In the genomic region with DNA sequence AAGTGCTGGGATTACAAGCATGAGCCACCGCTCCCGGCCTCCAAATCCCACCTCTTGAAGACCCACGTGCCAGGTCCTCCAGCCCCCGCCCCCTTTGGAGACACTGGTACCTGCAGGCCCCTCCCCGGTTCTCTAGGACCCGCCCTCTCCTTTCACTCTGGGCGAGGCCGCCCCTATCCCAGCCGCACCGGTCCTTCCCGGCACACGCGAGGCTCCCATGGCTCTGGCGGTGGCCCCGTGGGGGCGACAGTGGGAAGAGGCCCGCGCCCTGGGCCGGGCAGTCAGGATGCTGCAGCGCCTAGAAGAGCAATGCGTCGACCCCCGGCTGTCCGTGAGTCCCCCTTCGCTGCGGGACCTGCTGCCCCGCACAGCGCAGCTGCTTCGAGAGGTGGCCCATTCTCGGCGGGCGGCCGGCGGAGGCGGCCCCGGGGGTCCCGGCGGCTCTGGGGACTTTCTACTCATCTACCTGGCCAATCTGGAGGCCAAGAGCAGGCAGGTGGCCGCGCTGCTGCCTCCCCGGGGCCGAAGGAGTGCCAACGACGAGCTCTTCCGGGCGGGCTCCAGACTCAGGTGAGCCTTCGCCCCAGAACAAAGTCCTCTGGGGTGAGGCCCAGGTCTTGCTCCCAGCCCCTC, we compare ENCODE assay signal across 1 cellular context.
TF ChIP-seq lines count a peak whose summit lies in the region.

A gene with protein sequence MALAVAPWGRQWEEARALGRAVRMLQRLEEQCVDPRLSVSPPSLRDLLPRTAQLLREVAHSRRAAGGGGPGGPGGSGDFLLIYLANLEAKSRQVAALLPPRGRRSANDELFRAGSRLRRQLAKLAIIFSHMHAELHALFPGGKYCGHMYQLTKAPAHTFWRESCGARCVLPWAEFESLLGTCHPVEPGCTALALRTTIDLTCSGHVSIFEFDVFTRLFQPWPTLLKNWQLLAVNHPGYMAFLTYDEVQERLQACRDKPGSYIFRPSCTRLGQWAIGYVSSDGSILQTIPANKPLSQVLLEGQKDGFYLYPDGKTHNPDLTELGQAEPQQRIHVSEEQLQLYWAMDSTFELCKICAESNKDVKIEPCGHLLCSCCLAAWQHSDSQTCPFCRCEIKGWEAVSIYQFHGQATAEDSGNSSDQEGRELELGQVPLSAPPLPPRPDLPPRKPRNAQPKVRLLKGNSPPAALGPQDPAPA (plus strand): TSS at position 176 of the 633 bp plus-strand sequence. CDS start 42 bp downstream, at position 218.

TF ChIP-seq in HepG2, 621 proteins besides CTCF, POLR2A, EP300 and RAD21 (continues in another document):
- TF ChIP-seq KAT8 (CRISPR knock-in tag; IDR thresholded peaks at IDR 0.05) (0 out of 2 replicates have a peak, but pooled peaks have one; percentile 35), ZNF264 (CRISPR knock-in tag; IDR thresholded peaks at IDR 0.05) (no peak), SIN3B (IDR thresholded peaks at IDR 0.05; ENCODE audit: low read length) (no peak), MAFG (CRISPR knock-in tag; IDR thresholded peaks at IDR 0.05) (no peak), STAG1 (CRISPR knock-in tag; IDR thresholded peaks at IDR 0.05) (peak; percentile 37), ZBTB38 (CRISPR knock-in tag; IDR thresholded peaks at IDR 0.05) (peak; percentile 41; the same call in 1 of the 2 replicates), HNRNPK (IDR thresholded peaks at IDR 0.05; ENCODE audit: low read depth, low read length, poor library complexity, severe bottlenecking) (peak; percentile 19), DNMT3B (CRISPR knock-in tag; conservative IDR thresholded peaks at IDR 0.05) (no peak), CREM (IDR thresholded peaks at IDR 0.05) (no peak), CREM (CRISPR knock-in tag; IDR thresholded peaks at IDR 0.05) (no peak), KLF16 (CRISPR knock-in tag; IDR thresholded peaks at IDR 0.05) (0 out of 4 replicates have a peak, but pooled peaks of 1 of the 2 experiments have one; percentile 45), SETDB1 (CRISPR knock-in tag; IDR thresholded peaks at IDR 0.05; ENCODE audit: borderline replicate concordance) (no peak), SOX6 (IDR thresholded peaks at IDR 0.05) (no peak), SOX6 (CRISPR knock-in tag; IDR thresholded peaks at IDR 0.05) (peak; percentile 13; the same call in 1 of the 2 replicates), PAWR (CRISPR knock-in tag; IDR thresholded peaks at IDR 0.05; ENCODE audit: borderline replicate concordance) (no peak), EZH2 (conservative IDR thresholded peaks at IDR 0.05; ENCODE audit: low read depth, low read length) (no peak), NRL (CRISPR knock-in tag; IDR thresholded peaks at IDR 0.05; ENCODE audit: borderline replicate concordance) (peak; percentile 30; the same call in 1 of the 2 replicates), ZNF569 (CRISPR knock-in tag; IDR thresholded peaks at IDR 0.05; ENCODE audit: borderline replicate concordance) (no peak), ZMYM3 (CRISPR knock-in tag; IDR thresholded peaks at IDR 0.05) (peak; percentile 47), ZNF549 (CRISPR knock-in tag; IDR thresholded peaks at IDR 0.05) (no peak)
- TF ChIP-seq, protein P1, sequence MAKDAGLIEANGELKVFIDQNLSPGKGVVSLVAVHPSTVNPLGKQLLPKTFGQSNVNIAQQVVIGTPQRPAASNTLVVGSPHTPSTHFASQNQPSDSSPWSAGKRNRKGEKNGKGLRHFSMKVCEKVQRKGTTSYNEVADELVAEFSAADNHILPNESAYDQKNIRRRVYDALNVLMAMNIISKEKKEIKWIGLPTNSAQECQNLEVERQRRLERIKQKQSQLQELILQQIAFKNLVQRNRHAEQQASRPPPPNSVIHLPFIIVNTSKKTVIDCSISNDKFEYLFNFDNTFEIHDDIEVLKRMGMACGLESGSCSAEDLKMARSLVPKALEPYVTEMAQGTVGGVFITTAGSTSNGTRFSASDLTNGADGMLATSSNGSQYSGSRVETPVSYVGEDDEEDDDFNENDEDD (CRISPR knock-in tag; IDR thresholded peaks at IDR 0.05; ENCODE audit: borderline replicate concordance) = 0 out of 2 replicates have a peak, but pooled peaks have one; percentile 48
- TF ChIP-seq, protein P2, sequence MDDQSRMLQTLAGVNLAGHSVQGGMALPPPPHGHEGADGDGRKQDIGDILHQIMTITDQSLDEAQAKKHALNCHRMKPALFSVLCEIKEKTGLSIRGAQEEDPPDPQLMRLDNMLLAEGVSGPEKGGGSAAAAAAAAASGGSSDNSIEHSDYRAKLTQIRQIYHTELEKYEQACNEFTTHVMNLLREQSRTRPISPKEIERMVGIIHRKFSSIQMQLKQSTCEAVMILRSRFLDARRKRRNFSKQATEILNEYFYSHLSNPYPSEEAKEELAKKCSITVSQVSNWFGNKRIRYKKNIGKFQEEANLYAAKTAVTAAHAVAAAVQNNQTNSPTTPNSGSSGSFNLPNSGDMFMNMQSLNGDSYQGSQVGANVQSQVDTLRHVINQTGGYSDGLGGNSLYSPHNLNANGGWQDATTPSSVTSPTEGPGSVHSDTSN (CRISPR knock-in tag; IDR thresholded peaks at IDR 0.05; ENCODE audit: borderline replicate concordance) = no peak
- TF ChIP-seq, protein P3, sequence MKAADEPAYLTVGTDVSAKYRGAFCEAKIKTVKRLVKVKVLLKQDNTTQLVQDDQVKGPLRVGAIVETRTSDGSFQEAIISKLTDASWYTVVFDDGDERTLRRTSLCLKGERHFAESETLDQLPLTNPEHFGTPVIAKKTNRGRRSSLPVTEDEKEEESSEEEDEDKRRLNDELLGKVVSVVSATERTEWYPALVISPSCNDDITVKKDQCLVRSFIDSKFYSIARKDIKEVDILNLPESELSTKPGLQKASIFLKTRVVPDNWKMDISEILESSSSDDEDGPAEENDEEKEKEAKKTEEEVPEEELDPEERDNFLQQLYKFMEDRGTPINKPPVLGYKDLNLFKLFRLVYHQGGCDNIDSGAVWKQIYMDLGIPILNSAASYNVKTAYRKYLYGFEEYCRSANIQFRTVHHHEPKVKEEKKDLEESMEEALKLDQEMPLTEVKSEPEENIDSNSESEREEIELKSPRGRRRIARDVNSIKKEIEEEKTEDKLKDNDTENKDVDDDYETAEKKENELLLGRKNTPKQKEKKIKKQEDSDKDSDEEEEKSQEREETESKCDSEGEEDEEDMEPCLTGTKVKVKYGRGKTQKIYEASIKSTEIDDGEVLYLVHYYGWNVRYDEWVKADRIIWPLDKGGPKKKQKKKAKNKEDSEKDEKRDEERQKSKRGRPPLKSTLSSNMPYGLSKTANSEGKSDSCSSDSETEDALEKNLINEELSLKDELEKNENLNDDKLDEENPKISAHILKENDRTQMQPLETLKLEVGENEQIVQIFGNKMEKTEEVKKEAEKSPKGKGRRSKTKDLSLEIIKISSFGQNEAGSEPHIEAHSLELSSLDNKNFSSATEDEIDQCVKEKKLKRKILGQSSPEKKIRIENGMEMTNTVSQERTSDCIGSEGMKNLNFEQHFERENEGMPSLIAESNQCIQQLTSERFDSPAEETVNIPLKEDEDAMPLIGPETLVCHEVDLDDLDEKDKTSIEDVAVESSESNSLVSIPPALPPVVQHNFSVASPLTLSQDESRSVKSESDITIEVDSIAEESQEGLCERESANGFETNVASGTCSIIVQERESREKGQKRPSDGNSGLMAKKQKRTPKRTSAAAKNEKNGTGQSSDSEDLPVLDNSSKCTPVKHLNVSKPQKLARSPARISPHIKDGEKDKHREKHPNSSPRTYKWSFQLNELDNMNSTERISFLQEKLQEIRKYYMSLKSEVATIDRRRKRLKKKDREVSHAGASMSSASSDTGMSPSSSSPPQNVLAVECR (CRISPR knock-in tag; IDR thresholded peaks at IDR 0.05; ENCODE audit: borderline replicate concordance) = peak; percentile 64; the same call in 1 of the 2 replicates
- TF ChIP-seq, protein P4, sequence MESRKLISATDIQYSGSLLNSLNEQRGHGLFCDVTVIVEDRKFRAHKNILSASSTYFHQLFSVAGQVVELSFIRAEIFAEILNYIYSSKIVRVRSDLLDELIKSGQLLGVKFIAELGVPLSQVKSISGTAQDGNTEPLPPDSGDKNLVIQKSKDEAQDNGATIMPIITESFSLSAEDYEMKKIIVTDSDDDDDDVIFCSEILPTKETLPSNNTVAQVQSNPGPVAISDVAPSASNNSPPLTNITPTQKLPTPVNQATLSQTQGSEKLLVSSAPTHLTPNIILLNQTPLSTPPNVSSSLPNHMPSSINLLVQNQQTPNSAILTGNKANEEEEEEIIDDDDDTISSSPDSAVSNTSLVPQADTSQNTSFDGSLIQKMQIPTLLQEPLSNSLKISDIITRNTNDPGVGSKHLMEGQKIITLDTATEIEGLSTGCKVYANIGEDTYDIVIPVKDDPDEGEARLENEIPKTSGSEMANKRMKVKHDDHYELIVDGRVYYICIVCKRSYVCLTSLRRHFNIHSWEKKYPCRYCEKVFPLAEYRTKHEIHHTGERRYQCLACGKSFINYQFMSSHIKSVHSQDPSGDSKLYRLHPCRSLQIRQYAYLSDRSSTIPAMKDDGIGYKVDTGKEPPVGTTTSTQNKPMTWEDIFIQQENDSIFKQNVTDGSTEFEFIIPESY (CRISPR knock-in tag; IDR thresholded peaks at IDR 0.05) = peak; percentile 23; the same call in 1 of the 2 replicates
- TF ChIP-seq, protein P5, sequence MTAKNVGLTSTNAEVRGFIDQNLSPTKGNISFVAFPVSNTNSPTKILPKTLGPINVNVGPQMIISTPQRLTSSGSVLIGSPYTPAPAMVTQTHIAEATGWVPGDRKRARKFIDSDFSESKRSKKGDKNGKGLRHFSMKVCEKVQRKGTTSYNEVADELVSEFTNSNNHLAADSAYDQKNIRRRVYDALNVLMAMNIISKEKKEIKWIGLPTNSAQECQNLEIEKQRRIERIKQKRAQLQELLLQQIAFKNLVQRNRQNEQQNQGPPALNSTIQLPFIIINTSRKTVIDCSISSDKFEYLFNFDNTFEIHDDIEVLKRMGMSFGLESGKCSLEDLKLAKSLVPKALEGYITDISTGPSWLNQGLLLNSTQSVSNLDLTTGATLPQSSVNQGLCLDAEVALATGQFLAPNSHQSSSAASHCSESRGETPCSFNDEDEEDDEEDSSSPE (CRISPR knock-in tag; IDR thresholded peaks at IDR 0.05) = peak; percentile 32; the same call in 1 of the 2 replicates
- TF ChIP-seq, protein P6, sequence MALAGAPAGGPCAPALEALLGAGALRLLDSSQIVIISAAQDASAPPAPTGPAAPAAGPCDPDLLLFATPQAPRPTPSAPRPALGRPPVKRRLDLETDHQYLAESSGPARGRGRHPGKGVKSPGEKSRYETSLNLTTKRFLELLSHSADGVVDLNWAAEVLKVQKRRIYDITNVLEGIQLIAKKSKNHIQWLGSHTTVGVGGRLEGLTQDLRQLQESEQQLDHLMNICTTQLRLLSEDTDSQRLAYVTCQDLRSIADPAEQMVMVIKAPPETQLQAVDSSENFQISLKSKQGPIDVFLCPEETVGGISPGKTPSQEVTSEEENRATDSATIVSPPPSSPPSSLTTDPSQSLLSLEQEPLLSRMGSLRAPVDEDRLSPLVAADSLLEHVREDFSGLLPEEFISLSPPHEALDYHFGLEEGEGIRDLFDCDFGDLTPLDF (CRISPR knock-in tag; IDR thresholded peaks at IDR 0.05) = peak; percentile 31; the same call in 1 of the 2 replicates
- TF ChIP-seq, protein P7, sequence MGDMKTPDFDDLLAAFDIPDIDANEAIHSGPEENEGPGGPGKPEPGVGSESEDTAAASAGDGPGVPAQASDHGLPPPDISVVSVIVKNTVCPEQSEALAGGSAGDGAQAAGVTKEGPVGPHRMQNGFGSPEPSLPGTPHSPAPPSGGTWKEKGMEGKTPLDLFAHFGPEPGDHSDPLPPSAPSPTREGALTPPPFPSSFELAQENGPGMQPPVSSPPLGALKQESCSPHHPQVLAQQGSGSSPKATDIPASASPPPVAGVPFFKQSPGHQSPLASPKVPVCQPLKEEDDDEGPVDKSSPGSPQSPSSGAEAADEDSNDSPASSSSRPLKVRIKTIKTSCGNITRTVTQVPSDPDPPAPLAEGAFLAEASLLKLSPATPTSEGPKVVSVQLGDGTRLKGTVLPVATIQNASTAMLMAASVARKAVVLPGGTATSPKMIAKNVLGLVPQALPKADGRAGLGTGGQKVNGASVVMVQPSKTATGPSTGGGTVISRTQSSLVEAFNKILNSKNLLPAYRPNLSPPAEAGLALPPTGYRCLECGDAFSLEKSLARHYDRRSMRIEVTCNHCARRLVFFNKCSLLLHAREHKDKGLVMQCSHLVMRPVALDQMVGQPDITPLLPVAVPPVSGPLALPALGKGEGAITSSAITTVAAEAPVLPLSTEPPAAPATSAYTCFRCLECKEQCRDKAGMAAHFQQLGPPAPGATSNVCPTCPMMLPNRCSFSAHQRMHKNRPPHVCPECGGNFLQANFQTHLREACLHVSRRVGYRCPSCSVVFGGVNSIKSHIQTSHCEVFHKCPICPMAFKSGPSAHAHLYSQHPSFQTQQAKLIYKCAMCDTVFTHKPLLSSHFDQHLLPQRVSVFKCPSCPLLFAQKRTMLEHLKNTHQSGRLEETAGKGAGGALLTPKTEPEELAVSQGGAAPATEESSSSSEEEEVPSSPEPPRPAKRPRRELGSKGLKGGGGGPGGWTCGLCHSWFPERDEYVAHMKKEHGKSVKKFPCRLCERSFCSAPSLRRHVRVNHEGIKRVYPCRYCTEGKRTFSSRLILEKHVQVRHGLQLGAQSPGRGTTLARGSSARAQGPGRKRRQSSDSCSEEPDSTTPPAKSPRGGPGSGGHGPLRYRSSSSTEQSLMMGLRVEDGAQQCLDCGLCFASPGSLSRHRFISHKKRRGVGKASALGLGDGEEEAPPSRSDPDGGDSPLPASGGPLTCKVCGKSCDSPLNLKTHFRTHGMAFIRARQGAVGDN (CRISPR knock-in tag; IDR thresholded peaks at IDR 0.05) = peak; percentile 86
- TF ChIP-seq, protein P8, sequence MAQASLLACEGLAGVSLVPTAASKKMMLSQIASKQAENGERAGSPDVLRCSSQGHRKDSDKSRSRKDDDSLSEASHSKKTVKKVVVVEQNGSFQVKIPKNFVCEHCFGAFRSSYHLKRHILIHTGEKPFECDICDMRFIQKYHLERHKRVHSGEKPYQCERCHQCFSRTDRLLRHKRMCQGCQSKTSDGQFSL (CRISPR knock-in tag; IDR thresholded peaks at IDR 0.05) = no peak
- TF ChIP-seq, protein P9, sequence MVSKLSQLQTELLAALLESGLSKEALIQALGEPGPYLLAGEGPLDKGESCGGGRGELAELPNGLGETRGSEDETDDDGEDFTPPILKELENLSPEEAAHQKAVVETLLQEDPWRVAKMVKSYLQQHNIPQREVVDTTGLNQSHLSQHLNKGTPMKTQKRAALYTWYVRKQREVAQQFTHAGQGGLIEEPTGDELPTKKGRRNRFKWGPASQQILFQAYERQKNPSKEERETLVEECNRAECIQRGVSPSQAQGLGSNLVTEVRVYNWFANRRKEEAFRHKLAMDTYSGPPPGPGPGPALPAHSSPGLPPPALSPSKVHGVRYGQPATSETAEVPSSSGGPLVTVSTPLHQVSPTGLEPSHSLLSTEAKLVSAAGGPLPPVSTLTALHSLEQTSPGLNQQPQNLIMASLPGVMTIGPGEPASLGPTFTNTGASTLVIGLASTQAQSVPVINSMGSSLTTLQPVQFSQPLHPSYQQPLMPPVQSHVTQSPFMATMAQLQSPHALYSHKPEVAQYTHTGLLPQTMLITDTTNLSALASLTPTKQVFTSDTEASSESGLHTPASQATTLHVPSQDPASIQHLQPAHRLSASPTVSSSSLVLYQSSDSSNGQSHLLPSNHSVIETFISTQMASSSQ (IDR thresholded peaks at IDR 0.05; ENCODE audit: low read depth) = no peak
- TF ChIP-seq, protein P9 (CRISPR knock-in tag; IDR thresholded peaks at IDR 0.05; ENCODE audit: borderline replicate concordance) = 0 out of 2 replicates have a peak, but pooled peaks have one; percentile 4
